ENCODE assay signal across 1 cellular context in genomic region chr21:36909901-36910561, GRCh38.
TF ChIP-seq lines count a peak whose summit lies in the region.

No MANE protein-coding gene starts in this region.

TF ChIP-seq in HEK293, 187 proteins besides CTCF, POLR2A, EP300 and RAD21 (continued from another document):
- TF ChIP-seq, protein P1, sequence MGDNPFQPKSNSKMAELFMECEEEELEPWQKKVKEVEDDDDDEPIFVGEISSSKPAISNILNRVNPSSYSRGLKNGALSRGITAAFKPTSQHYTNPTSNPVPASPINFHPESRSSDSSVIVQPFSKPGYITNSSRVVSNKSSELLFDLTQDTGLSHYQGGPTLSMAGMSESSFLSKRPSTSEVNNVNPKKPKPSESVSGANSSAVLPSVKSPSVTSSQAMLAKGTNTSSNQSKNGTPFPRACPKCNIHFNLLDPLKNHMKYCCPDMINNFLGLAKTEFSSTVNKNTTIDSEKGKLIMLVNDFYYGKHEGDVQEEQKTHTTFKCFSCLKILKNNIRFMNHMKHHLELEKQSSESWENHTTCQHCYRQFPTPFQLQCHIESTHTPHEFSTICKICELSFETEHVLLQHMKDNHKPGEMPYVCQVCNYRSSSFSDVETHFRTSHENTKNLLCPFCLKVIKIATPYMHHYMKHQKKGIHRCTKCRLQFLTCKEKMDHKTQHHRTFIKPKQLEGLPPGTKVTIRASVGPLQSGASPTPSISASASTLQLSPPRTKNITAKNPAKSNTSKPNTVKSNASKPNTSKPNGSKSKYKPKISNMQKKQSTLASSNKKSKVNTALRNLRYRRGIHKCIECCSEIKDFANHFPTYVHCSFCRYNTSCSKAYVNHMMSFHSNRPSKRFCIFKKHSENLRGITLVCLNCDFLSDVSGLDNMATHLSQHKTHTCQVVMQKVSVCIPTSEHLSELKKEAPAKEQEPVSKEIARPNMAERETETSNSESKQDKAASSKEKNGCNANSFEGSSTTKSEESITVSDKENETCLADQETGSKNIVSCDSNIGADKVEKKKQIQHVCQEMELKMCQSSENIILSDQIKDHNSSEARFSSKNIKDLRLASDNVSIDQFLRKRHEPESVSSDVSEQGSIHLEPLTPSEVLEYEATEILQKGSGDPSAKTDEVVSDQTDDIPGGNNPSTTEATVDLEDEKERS (tag by site-specific recombination; IDR thresholded peaks at IDR 0.05): no peak
- peak; percentile 59 for TF ChIP-seq ZNF843 (tag by site-specific recombination; IDR thresholded peaks at IDR 0.05)
- TF ChIP-seq KLF1 (tag by site-specific recombination; IDR thresholded peaks at IDR 0.05): peak; percentile 31; the same call in 1 of the 2 replicates
- TF ChIP-seq, protein P2, sequence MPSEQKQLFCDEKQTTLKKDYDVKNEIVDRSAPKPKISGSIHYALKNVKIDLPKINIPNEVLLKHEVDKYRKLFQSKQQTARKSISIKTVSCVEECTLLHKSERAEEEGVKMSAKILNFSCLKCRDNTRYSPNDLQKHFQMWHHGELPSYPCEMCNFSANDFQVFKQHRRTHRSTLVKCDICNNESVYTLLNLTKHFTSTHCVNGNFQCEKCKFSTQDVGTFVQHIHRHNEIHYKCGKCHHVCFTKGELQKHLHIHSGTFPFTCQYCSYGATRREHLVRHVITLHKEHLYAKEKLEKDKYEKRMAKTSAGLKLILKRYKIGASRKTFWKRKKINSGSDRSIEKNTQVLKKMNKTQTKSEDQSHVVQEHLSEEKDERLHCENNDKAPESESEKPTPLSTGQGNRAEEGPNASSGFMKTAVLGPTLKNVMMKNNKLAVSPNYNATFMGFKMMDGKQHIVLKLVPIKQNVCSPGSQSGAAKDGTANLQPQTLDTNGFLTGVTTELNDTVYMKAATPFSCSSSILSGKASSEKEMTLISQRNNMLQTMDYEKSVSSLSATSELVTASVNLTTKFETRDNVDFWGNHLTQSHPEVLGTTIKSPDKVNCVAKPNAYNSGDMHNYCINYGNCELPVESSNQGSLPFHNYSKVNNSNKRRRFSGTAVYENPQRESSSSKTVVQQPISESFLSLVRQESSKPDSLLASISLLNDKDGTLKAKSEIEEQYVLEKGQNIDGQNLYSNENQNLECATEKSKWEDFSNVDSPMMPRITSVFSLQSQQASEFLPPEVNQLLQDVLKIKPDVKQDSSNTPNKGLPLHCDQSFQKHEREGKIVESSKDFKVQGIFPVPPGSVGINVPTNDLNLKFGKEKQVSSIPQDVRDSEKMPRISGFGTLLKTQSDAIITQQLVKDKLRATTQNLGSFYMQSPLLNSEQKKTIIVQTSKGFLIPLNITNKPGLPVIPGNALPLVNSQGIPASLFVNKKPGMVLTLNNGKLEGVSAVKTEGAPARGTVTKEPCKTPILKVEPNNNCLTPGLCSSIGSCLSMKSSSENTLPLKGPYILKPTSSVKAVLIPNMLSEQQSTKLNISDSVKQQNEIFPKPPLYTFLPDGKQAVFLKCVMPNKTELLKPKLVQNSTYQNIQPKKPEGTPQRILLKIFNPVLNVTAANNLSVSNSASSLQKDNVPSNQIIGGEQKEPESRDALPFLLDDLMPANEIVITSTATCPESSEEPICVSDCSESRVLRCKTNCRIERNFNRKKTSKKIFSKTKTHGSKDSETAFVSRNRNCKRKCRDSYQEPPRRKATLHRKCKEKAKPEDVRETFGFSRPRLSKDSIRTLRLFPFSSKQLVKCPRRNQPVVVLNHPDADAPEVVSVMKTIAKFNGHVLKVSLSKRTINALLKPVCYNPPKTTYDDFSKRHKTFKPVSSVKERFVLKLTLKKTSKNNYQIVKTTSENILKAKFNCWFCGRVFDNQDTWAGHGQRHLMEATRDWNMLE (tag by site-specific recombination; conservative IDR thresholded peaks at IDR 0.05; ENCODE audit: low read depth): 0 out of 2 replicates have a peak, but pooled peaks have one; percentile 18
